ENCODE assay signal across 7 cellular contexts in the genomic region with DNA sequence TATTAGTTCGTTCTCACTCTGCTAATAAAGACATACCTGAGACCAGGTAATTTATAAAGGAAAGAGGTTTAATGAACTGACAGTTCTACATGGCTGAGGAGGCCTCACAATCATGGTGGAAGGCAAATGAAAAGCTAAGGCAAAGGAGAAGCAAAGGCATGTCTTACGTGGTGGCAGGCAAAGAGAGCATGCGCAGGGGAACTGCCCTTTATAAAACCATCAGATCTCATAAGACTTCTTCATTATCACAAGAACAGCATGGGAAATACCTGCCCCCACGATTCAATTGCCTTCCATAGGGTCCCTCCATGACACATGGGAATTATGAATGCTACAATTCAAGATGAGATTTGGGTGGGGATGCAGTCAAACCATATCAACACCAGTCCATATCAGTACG.
"Had no signal": no experiment of that assay in that cellular context is flagged by ENCODE, and none has a peak within 500 bp of the region (broad histone marks: within the 10 kb centered on the region; RNA-seq: fewer than 3 reads in every experiment).

No MANE protein-coding gene starts in this region.

- H3K9ac ChIP-seq: KMS-11 had no signal

- FAIRE-seq: HepG2, HTR-8/SVneo had no signal

- H3K4me2 ChIP-seq: KMS-11 had no signal

- ATAC-seq: HepG2 had no signal

- DNase-seq: IMR-90, KBM-7, KG1 had no signal

- H3K27ac ChIP-seq: HL-60, KMS-11 had no signal
